Comparison of ENCODE assay signal across 14 cellular contexts in genomic region chr5:103487822-103488493, GRCh38.
DNase-seq lines count a peak whose midpoint lies in the region; ATAC-seq and TF ChIP-seq lines count a peak whose summit lies in the region.
"Had no signal": no experiment of that assay in that cellular context is flagged by ENCODE, and none has a peak within 500 bp of the region (broad histone marks: within the 10 kb centered on the region; RNA-seq: fewer than 3 reads in every experiment).

No MANE protein-coding gene starts in this region.

- H3K27me3 ChIP-seq in GM06990 (replicated peaks; ENCODE audit: control insufficient read depth, insufficient read depth, low read length) = no peaks in the 10 kb centered on the region
- H3K27me3 ChIP-seq in MM.1S (replicated peaks; ENCODE audit: insufficient read depth, low read length) = no peaks in the 10 kb centered on the region
- H3K27me3 ChIP-seq: upper lobe of left lung had no signal

- H2AFZ ChIP-seq in MM.1S (ENCODE audit: low read length) = no peak overlapping the region

- H3K36me3 ChIP-seq in GM06990 (ENCODE audit: control insufficient read depth, insufficient read depth, low read length) (no peaks in the 10 kb centered on the region), MM.1S (replicated peaks; ENCODE audit: insufficient read depth, low read length) (no peaks in the 10 kb centered on the region)
- H3K36me3 ChIP-seq: upper lobe of left lung had no signal

- no peaks in the 10 kb centered on the region for H3K79me2 ChIP-seq in MM.1S (ENCODE audit: low read length)

- H3F3A ChIP-seq in MM.1S (ENCODE audit: insufficient read depth, low read length) = 0 out of 2 replicates have a peak, but pooled peaks cover 5% of the 10 kb centered on the region

- ATAC-seq in GM19395 (IDR thresholded peaks at IDR 0.05; ENCODE audit: unreplicated experiment) (peak; percentile 67), HG02852 (IDR thresholded peaks at IDR 0.05; ENCODE audit: unreplicated experiment) (peak; percentile 75), HG03196 (IDR thresholded peaks at IDR 0.05; ENCODE audit: unreplicated experiment) (no peak)
- ATAC-seq: Panc1 had no signal

- H3K27ac ChIP-seq in MM.1S (ENCODE audit: low read length) = peak overlapping the region; percentile 33; the same call in 1 of the 2 replicates
- H3K27ac ChIP-seq: upper lobe of left lung had no signal

- no peaks in the 10 kb centered on the region for H3K9me3 ChIP-seq in MM.1S (replicated peaks; ENCODE audit: insufficient read depth, low read length)
- H3K9me3 ChIP-seq: upper lobe of left lung had no signal

- no peaks in the 10 kb centered on the region for H4K20me1 ChIP-seq in MM.1S (ENCODE audit: insufficient read depth, low read length)

- TF ChIP-seq CTCF in GM06990 (IDR thresholded peaks at IDR 0.05; ENCODE audit: insufficient read depth, low read length, poor library complexity, severe bottlenecking) (no peak), MM.1S (IDR thresholded peaks at IDR 0.05; ENCODE audit: low read length) (no peak)

- H3K4me2 ChIP-seq in MM.1S (ENCODE audit: low read depth, low read length) = peak overlapping the region; percentile 15

- H3K9me2 ChIP-seq in MM.1S (replicated peaks; ENCODE audit: insufficient read depth, low read length) = no peaks in the 10 kb centered on the region

- DNase-seq in GM06990 (ENCODE audit: extremely low read depth, insufficient read length) (peak; percentile 15), MM.1S (peak; percentile 59), NOMO-1 treated with dmso at 0.1 percent for 144 hours (lab: John Stamatoyannopoulos, UW; ENCODE audit: unreplicated experiment) (no peak)
- no peak for DNase-seq in activated CD4-positive, alpha-beta T cell treated with anti-CD3 and anti-CD28 coated beads, Interleukin-2, amount 50 U/mL, for 1 hour
- DNase-seq in activated CD4-positive, CD25-positive, alpha-beta regulatory T cell treated with anti-CD3 and anti-CD28 coated beads, Interleukin-2, amount 50 U/mL, for 72 hours = no peak
- DNase-seq: activated CD4-positive, alpha-beta T cell treated with anti-CD3 and anti-CD28 coated beads, Interleukin-2, amount 10 ng/mL, durations not matched to agents 7 days and 5 days; amygdala; Calu3; NCI-H446 treated with DMSO at 0.1 percent for 48 hours; upper lobe of left lung had no signal

- no peak overlapping the region for H3K9ac ChIP-seq in MM.1S (ENCODE audit: low read length)

- H3K4me3 ChIP-seq in GM06990 (replicated peaks; ENCODE audit: low read depth, low read length) (no peak overlapping the region), MM.1S (ENCODE audit: low read length) (no peak overlapping the region)
- H3K4me3 ChIP-seq: upper lobe of left lung had no signal

- peaks cover 19% of the 10 kb centered on the region for H3K4me1 ChIP-seq in MM.1S (ENCODE audit: low read length)
- H3K4me1 ChIP-seq: upper lobe of left lung had no signal

Comparison
In these comparisons a context has a peak if more than half of its experiments do, and no peak if none do; other contexts are left out.
1. DNase-seq: peak in GM06990 (single experiment) and MM.1S (single experiment); none in activated CD4-positive, alpha-beta T cell treated with anti-CD3 and anti-CD28 coated beads, Interleukin-2, amount 50 U/mL, for 1 hour (single experiment), activated CD4-positive, CD25-positive, alpha-beta regulatory T cell treated with anti-CD3 and anti-CD28 coated beads, Interleukin-2, amount 50 U/mL, for 72 hours (single experiment) and NOMO-1 treated with dmso at 0.1 percent for 144 hours (single experiment).